8 cellular contexts compared by ENCODE assay signal in genomic region chr5:141969783-141970741, GRCh38. TPM values are rescaled to one million over a fixed set of nuclear protein-coding genes. Genes with fewer than 3 reads are reported as not detected.
DNase-seq lines count a peak whose midpoint lies in the region; ATAC-seq, FAIRE-seq and TF ChIP-seq lines count a peak whose summit lies in the region.

No MANE protein-coding gene starts in this region.

- peak overlapping the region; percentile 90 for H3K9ac ChIP-seq in PC-3 (ENCODE audit: low read length)

- intact Hi-C loops in PC-3 (cut with micrococcal nuclease): loop anchor here (2.0 kb wide), 1 partner anchor 277 kb away; no protein-coding TSS in a partner anchor
- intact Hi-C loops in dorsolateral prefrontal cortex (cut with DNase I): loop anchor here in 1 of 2 donors (5.0 kb wide), 1 partner anchor 93 kb away; the partner anchor contains the start of gene PCDH1

- H3F3A ChIP-seq in PC-3 (ENCODE audit: low read length, unreplicated experiment): no peaks in the 10 kb centered on the region

- H3K27ac ChIP-seq in PC-3 (ENCODE audit: low read length) (no peak overlapping the region), dorsolateral prefrontal cortex (peak overlapping the region in 54 of 59 donors; percentile 44 to 98 (median 91))

- no peaks in the 10 kb centered on the region for H3K9me3 Mint-ChIP-seq in naive B cell

- CTCF ChIA-PET in AG04449 (lab: Yijun Ruan, JAX) (interaction anchor here (0.6 to 20.8 kb wide), 30 partner anchors 9 to 347 kb away, joined by 3 to 828 read pairs (median 7); partner anchors contain the start of genes ARAP3, DELE1, GNPDA1 and PCDH1), PC-3 (lab: Charles Lee) (interaction anchor here (0.6 to 1.4 kb wide), 3 partner anchors 278 to 675 kb away, joined by 3 to 4 read pairs (median 3); no protein-coding TSS in a partner anchor)

- H3K27ac Mint-ChIP-seq in naive B cell: peak overlapping the region; percentile 91 to 99 (median 97)

- peaks cover 44% of the 10 kb centered on the region for H3K79me2 ChIP-seq in PC-3 (ENCODE audit: low read length)

- no peak overlapping the region for H2AFZ ChIP-seq in PC-3 (ENCODE audit: low read length)

- FAIRE-seq in D721Med (lab: Jason Lieb, UNC): no peak

- no peaks in the 10 kb centered on the region for H3K9me2 ChIP-seq in PC-3 (replicated peaks; ENCODE audit: low read length)

- H3K4me1 Mint-ChIP-seq in naive B cell: peaks cover 28 to 44% (median 31%) of the 10 kb centered on the region in 3 donors

- H4K20me1 ChIP-seq in PC-3 (ENCODE audit: low read length): no peaks in the 10 kb centered on the region

- H3K36me3 Mint-ChIP-seq in naive B cell: peaks cover 0 to 15% of the 10 kb centered on the region in 2 donors

- H3K9me3 ChIP-seq in PC-3 (ENCODE audit: low read length): no peaks in the 10 kb centered on the region

- ATAC-seq in GM18867 (IDR thresholded peaks at IDR 0.05; ENCODE audit: unreplicated experiment): peak; percentile 55
- ATAC-seq in HG03039 (IDR thresholded peaks at IDR 0.05; ENCODE audit: unreplicated experiment): peak; percentile 54
- ATAC-seq in PC-3: no peak
- ATAC-seq in naive B cell (ENCODE audit: low read depth in 2 of 2): peak in 1 of 2 donors; percentile 31

- POLR2A ChIA-PET in AG04449 (lab: Yijun Ruan, JAX): interaction anchor here (0.5 to 1.5 kb wide), 8 partner anchors 8 to 572 kb away, joined by 3 to 7 read pairs (median 3); partner anchors contain the start of gene RELL2
- POLR2A ChIA-PET in PC-3 (lab: Charles Lee; ENCODE audit: unreplicated experiment): interaction anchor here (0.7 to 1.0 kb wide), 2 partner anchors 46 to 150 kb away, joined by 3 read pairs; partner anchors contain the start of gene DELE1

- H3K27me3 Mint-ChIP-seq in naive B cell: no peaks in the 10 kb centered on the region

- H3K4me3 Mint-ChIP-seq in naive B cell: peak overlapping the region; percentile 89 to 99 (median 96)

- H3K4me2 ChIP-seq in PC-3 (ENCODE audit: low read length): peak overlapping the region; percentile 74

- TF ChIP-seq CTCF in AG04449 (IDR thresholded peaks at IDR 0.05; ENCODE audit: insufficient read depth, low read length, missing control alignments) (no peak), PC-3 (conservative IDR thresholded peaks at IDR 0.05; ENCODE audit: low read depth, low read length) (no peak), dorsolateral prefrontal cortex (IDR thresholded peaks at IDR 0.05 in 54 of 56, conservative IDR thresholded peaks at IDR 0.05 in 2 of 56; ENCODE audit: low read depth in 1 of 56, partially characterized antibody in 56 of 56) (no peak), D721Med (IDR thresholded peaks at IDR 0.05; ENCODE audit: insufficient read depth, missing control alignments) (no peak)

- peak overlapping the region; percentile 88 for H3K4me3 ChIP-seq in AG04449 (ENCODE audit: low read depth, low read length)
- H3K4me3 ChIP-seq in PC-3 (ENCODE audit: low read length): peak overlapping the region; percentile 78
- H3K4me3 ChIP-seq in dorsolateral prefrontal cortex: peak overlapping the region; percentile 63 to 98 (median 83)

- BruUV-seq in PC-3 (replicated peaks; lab: Mats Ljungman, UMichigan): no TSS peak

- H3K27me3 ChIP-seq in PC-3 (ENCODE audit: low read length) (no peaks in the 10 kb centered on the region), dorsolateral prefrontal cortex (no peaks in the 10 kb centered on the region)

- peaks cover 32% of the 10 kb centered on the region for H3K4me1 ChIP-seq in PC-3 (ENCODE audit: insufficient read depth, low read length)

- H3K36me3 ChIP-seq in PC-3 (ENCODE audit: low read depth, low read length): peaks cover 7% of the 10 kb centered on the region

- DNase-seq in AG04449 (ENCODE audit: low read depth, low spot score) (no peak), PC-3 (peak; percentile 16), dorsolateral prefrontal cortex (no peak), naive B cell (peak; percentile 25), D721Med (ENCODE audit: insufficient read length, low spot score) (no peak)
- no peak for DNase-seq in stimulated activated CD4-positive, alpha-beta T cell treated with anti-CD3 and anti-CD28 coated beads, Interleukin-2, amount 100 ng/mL, for 48 hours

RNA-seq across cellular contexts. Expression of gene RNF14, which starts 1.2 kb away (rescaled TPM):
- total RNA-seq in PC-3 (2014; rRNA removed) (32.1 and 49.8 TPM in 2 replicates), dorsolateral prefrontal cortex (100 to 1,000 TPM in 6 of 120 experiments, 10 to 100 TPM in 114; 48.7 to 113 (median 81.7) TPM)
- 10 to 100 TPM; 19.8 to 38.6 (median 34.6) TPM for polyA plus RNA-seq in naive B cell (ENCODE audit: low read depth in 6 of 6)

RNA-seq across cellular contexts. Expression of gene PCDH12, which starts 12.1 kb away (rescaled TPM):
- total RNA-seq in PC-3 (2014; rRNA removed): 0.15 TPM in 1 of 2 replicates, not detected in the other
- 1 to 10 TPM in 71 of 120 experiments, under 1 TPM in 49; 0.25 to 6.7 (median 1.1) TPM for total RNA-seq in dorsolateral prefrontal cortex
- under 1 TPM in 5 of 6 donors, not detected in 1; 0.09 to 0.29 (median 0.20) TPM for polyA plus RNA-seq in naive B cell (ENCODE audit: low read depth in 6 of 6)

RNA-seq across cellular contexts. Expression of gene GNPDA1, which starts 42.8 kb away (rescaled TPM):
- 34.7 and 36.1 TPM in 2 replicates for total RNA-seq in PC-3 (2014; rRNA removed)
- total RNA-seq in dorsolateral prefrontal cortex: 10 to 100 TPM; 20.5 to 56.1 (median 37.9) TPM
- 1 to 10 TPM; 4.5 to 9.9 (median 6.2) TPM for polyA plus RNA-seq in naive B cell (ENCODE audit: low read depth in 6 of 6)

RNA-seq across cellular contexts. Expression of gene DELE1, which starts 46.4 kb away (rescaled TPM):
- total RNA-seq in PC-3 (2014; rRNA removed) (46.6 and 58.9 TPM in 2 replicates), dorsolateral prefrontal cortex (100 to 1,000 TPM in 11 of 120 experiments, 10 to 100 TPM in 109; 54.4 to 110 (median 82.7) TPM)
- polyA plus RNA-seq in naive B cell (ENCODE audit: low read depth in 6 of 6): 10 to 100 TPM; 39.1 to 51.1 (median 44.1) TPM

Comparison
In these comparisons a context has a peak if more than half of its experiments do, and no peak if none do; other contexts are left out.
1. DNase-seq: peak in PC-3 (single experiment) and naive B cell (single experiment); none in AG04449 (single experiment), dorsolateral prefrontal cortex (0 of 10), D721Med (single experiment) and stimulated activated CD4-positive, alpha-beta T cell treated with anti-CD3 and anti-CD28 coated beads, Interleukin-2, amount 100 ng/mL, for 48 hours (0 of 2).
2. Peak in every context shown above with its lines, with median percentiles within 50 percentile points of each other: H3K4me3 ChIP-seq.